ENCODE assay signal across 23 cellular contexts in the genomic region with DNA sequence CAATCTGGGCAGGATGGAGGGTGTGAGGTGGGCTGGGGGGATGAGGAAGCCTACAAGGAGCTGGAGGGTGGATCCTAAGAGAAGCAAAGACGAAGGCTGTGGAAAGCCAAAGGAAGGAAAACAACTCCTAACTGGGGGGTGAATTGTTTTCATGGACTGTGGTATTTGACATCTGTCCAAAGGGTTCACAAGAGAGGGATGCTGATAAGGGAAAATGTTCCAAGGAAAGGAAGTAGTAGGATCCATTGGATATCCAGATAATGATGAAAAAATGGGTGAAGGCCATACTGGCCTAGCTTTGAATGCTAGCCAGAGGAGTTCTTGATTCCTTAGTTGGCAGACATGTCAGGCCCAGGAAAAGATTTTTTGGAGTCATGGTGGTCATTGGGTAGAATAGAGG. TPM values are rescaled to one million over a fixed set of nuclear protein-coding genes. Genes with fewer than 3 reads are reported as not detected.
DNase-seq lines count a peak whose midpoint lies in the region; ATAC-seq, FAIRE-seq and TF ChIP-seq lines count a peak whose summit lies in the region.
"Had no signal": no experiment of that assay in that cellular context is flagged by ENCODE, and none has a peak within 500 bp of the region (broad histone marks: within the 10 kb centered on the region; RNA-seq: fewer than 3 reads in every experiment).

No MANE protein-coding gene starts in this region.

- ATAC-seq in central memory CD8-positive, alpha-beta T cell (replicated peaks; ENCODE audit: extremely low read depth, poor library complexity, severe bottlenecking): no peak
- no peak for ATAC-seq in stimulated activated effector memory CD8-positive, alpha-beta T cell treated with anti-CD3 and anti-CD28 coated beads, Interleukin-12 subunit alpha, Interleukin-12 subunit beta, amount 100 ng/mL, for 72 hours
- ATAC-seq in GM19455 (IDR thresholded peaks at IDR 0.05; ENCODE audit: unreplicated experiment) (no peak), HG03457 (IDR thresholded peaks at IDR 0.05; ENCODE audit: unreplicated experiment) (no peak)
- ATAC-seq: A549 had no signal

- no peaks in the 10 kb centered on the region for H3K27me3 ChIP-seq in endothelial cell of umbilical vein (ENCODE audit: control insufficient read depth in 2 of 2, insufficient read depth in 2 of 2, low read length in 2 of 2)

- H2AFZ ChIP-seq in endothelial cell of umbilical vein (ENCODE audit: low read depth, low read length): no peak overlapping the region
- H2AFZ ChIP-seq: GM23248 had no signal

- CTCF ChIA-PET in endothelial cell of umbilical vein (lab: Charles Lee): interaction anchor here (1.1 to 10.8 kb wide), 5 partner anchors 9 to 352 kb away, joined by 4 to 84 read pairs (median 6); a partner anchor contains a TSS

- no peaks in the 10 kb centered on the region for H3K9me3 Mint-ChIP-seq in central memory CD8-positive, alpha-beta T cell
- peaks cover 4% of the 10 kb centered on the region for H3K9me3 Mint-ChIP-seq in stimulated activated effector memory CD8-positive, alpha-beta T cell treated with anti-CD3 and anti-CD28 coated beads, Interleukin-12 subunit alpha, Interleukin-12 subunit beta, amount 100 ng/mL, for 72 hours
- H3K9me3 Mint-ChIP-seq: CD4-positive, alpha-beta T cell had no signal

- H4K20me1 ChIP-seq in endothelial cell of umbilical vein (replicated peaks; ENCODE audit: control insufficient read depth, extremely low read depth, insufficient read depth, low read length): no peaks in the 10 kb centered on the region

- no peaks in the 10 kb centered on the region for H3K9me1 ChIP-seq in endothelial cell of umbilical vein (replicated peaks; ENCODE audit: control insufficient read depth, extremely low read depth, insufficient read depth, low read length)

- TF ChIP-seq CTCF in endothelial cell of umbilical vein (IDR thresholded peaks at IDR 0.05; ENCODE audit: extremely low read depth in 1 of 2, insufficient read depth in 1 of 2, low read depth in 1 of 2, low read length in 2 of 2): no peak

- DNase-seq in activated CD8-positive, alpha-beta memory T cell treated with anti-CD3 and anti-CD28 coated beads for 24 hours: peak; percentile 4
- DNase-seq in activated CD8-positive, alpha-beta memory T cell treated with anti-CD3 and anti-CD28 coated beads, Interleukin-2, amount 50 U/mL, for 4 hours: no peak
- DNase-seq in central memory CD8-positive, alpha-beta T cell (ENCODE audit: low spot score in 2 of 2): no peak
- DNase-seq in endothelial cell of umbilical vein (ENCODE audit: low read depth, low spot score): peak; percentile 95
- no peak for DNase-seq in stimulated activated effector memory CD8-positive, alpha-beta T cell treated with anti-CD3 and anti-CD28 coated beads, Interleukin-12 subunit alpha, Interleukin-12 subunit beta, amount 100 ng/mL, for 72 hours (ENCODE audit: low spot score in 2 of 2)
- DNase-seq: AML-193; Caco-2; CD4-positive, alpha-beta T cell; GM23248 had no signal

- no peak overlapping the region for H3K27ac ChIP-seq in endothelial cell of umbilical vein (ENCODE audit: insufficient read depth, low read depth, low read length)
- H3K27ac ChIP-seq: 22Rv1, A549, C4-2B, GM23248, HL-60 had no signal

- BruUV-seq in endothelial cell of umbilical vein (replicated peaks; lab: Mats Ljungman, UMichigan): no TSS peak

- H3K4me3 ChIP-seq in endothelial cell of umbilical vein (replicated peaks in 1 of 3; ENCODE audit: insufficient read depth in 1 of 3, low read depth in 1 of 3, low read length in 3 of 3): no peak overlapping the region
- H3K4me3 ChIP-seq: A549, GM23248, HAP-1 had no signal

- intact Hi-C loops in endothelial cell of umbilical vein (cut with micrococcal nuclease): loop anchor here (5.0 to 10.0 kb wide), 2 partner anchors 67 to 469 kb away; a partner anchor contains a TSS

- no peaks in the 10 kb centered on the region for H3K36me3 ChIP-seq in endothelial cell of umbilical vein (ENCODE audit: control insufficient read depth in 2 of 2, extremely low read depth in 1 of 2, insufficient read depth in 2 of 2, low read length in 2 of 2)
- H3K36me3 ChIP-seq: HAP-1 had no signal

- peak; percentile 75 for FAIRE-seq in endothelial cell of umbilical vein (lab: Jason Lieb, UNC)
- FAIRE-seq: A549, D721Med, G401.6, GM12891, GM19239, HTR-8/SVneo had no signal

- H3K9ac ChIP-seq in endothelial cell of umbilical vein (replicated peaks; ENCODE audit: extremely low read depth, insufficient read depth, low read length): no peak overlapping the region
- H3K9ac ChIP-seq: GM23248 had no signal

- H3K27me3 Mint-ChIP-seq in central memory CD8-positive, alpha-beta T cell: no peaks in the 10 kb centered on the region
- H3K27me3 Mint-ChIP-seq: CD4-positive, alpha-beta T cell had no signal

- no peaks in the 10 kb centered on the region for H3K79me2 ChIP-seq in endothelial cell of umbilical vein (ENCODE audit: control insufficient read depth, insufficient read depth, low read length)

- peak overlapping the region; percentile 21 for H3K4me2 ChIP-seq in endothelial cell of umbilical vein (ENCODE audit: insufficient read depth, low read length)
- H3K4me2 ChIP-seq: A549 had no signal

- H3K27ac Mint-ChIP-seq in central memory CD8-positive, alpha-beta T cell (ENCODE audit: low read depth): peak overlapping the region; percentile 23
- H3K27ac Mint-ChIP-seq in stimulated activated effector memory CD8-positive, alpha-beta T cell treated with anti-CD3 and anti-CD28 coated beads, Interleukin-12 subunit alpha, Interleukin-12 subunit beta, amount 100 ng/mL, for 72 hours: peak overlapping the region; percentile 13
- H3K27ac Mint-ChIP-seq: CD4-positive, alpha-beta T cell had no signal

- peaks cover 14% of the 10 kb centered on the region for H3K4me1 ChIP-seq in endothelial cell of umbilical vein (ENCODE audit: control insufficient read depth, extremely low read depth, insufficient read depth, low read length)
- H3K4me1 ChIP-seq: A549, Caco-2, HAP-1 had no signal

- peak; percentile 40 for TF ChIP-seq POLR2A in endothelial cell of umbilical vein (IDR thresholded peaks at IDR 0.05; ENCODE audit: low read depth, low read length)

- no peak overlapping the region for H3K4me3 Mint-ChIP-seq in central memory CD8-positive, alpha-beta T cell
- no peak overlapping the region for H3K4me3 Mint-ChIP-seq in stimulated activated effector memory CD8-positive, alpha-beta T cell treated with anti-CD3 and anti-CD28 coated beads, Interleukin-12 subunit alpha, Interleukin-12 subunit beta, amount 100 ng/mL, for 72 hours
- H3K4me3 Mint-ChIP-seq: CD4-positive, alpha-beta T cell had no signal

- POLR2A ChIA-PET in endothelial cell of umbilical vein (lab: Charles Lee): no interaction called here

- dilution Hi-C loops in endothelial cell of umbilical vein (cut with MboI; ENCODE audit: extremely low pct_ligation_motif_present, low sequenced_read_pairs): no loop called here

- peaks cover 56% of the 10 kb centered on the region for H3K36me3 Mint-ChIP-seq in central memory CD8-positive, alpha-beta T cell (ENCODE audit: insufficient read depth)
- H3K36me3 Mint-ChIP-seq in stimulated activated effector memory CD8-positive, alpha-beta T cell treated with anti-CD3 and anti-CD28 coated beads, Interleukin-12 subunit alpha, Interleukin-12 subunit beta, amount 100 ng/mL, for 72 hours: peaks cover 89% of the 10 kb centered on the region

- no peaks in the 10 kb centered on the region for H3K9me3 ChIP-seq in endothelial cell of umbilical vein (replicated peaks; ENCODE audit: control insufficient read depth, insufficient read depth, low read length)
- H3K9me3 ChIP-seq: A549, Caco-2, HAP-1 had no signal

- H3K4me1 Mint-ChIP-seq in central memory CD8-positive, alpha-beta T cell: no peaks in the 10 kb centered on the region
- no peaks in the 10 kb centered on the region for H3K4me1 Mint-ChIP-seq in stimulated activated effector memory CD8-positive, alpha-beta T cell treated with anti-CD3 and anti-CD28 coated beads, Interleukin-12 subunit alpha, Interleukin-12 subunit beta, amount 100 ng/mL, for 72 hours

TF ChIP-seq in endothelial cell of umbilical vein, 7 proteins besides CTCF, POLR2A, EP300 and RAD21:
- TF ChIP-seq FOS (IDR thresholded peaks at IDR 0.05; ENCODE audit: borderline replicate concordance, insufficient read depth, low read length) (no peak), POLR2AphosphoS5 (IDR thresholded peaks at IDR 0.05; ENCODE audit: insufficient read depth, low read depth, low read length) (peak; percentile 28), MYC (IDR thresholded peaks at IDR 0.05; ENCODE audit: low read depth, low read length) (no peak), JUN (IDR thresholded peaks at IDR 0.05; ENCODE audit: borderline replicate concordance, insufficient read depth, insufficient read length, low read depth) (no peak), GATA2 (IDR thresholded peaks at IDR 0.05; ENCODE audit: insufficient read depth, insufficient read length, low read depth, low read length) (peak; percentile 86), EZH2 (IDR thresholded peaks at IDR 0.05; ENCODE audit: borderline replicate concordance, low read depth, low read length, severe bottlenecking) (no peak)
- TF ChIP-seq, protein P1, sequence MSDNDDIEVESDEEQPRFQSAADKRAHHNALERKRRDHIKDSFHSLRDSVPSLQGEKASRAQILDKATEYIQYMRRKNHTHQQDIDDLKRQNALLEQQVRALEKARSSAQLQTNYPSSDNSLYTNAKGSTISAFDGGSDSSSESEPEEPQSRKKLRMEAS (IDR thresholded peaks at IDR 0.05; ENCODE audit: insufficient read depth, insufficient read length): no peak

RNA-seq across cellular contexts. Expression of a gene that starts 51.8 kb away (rescaled TPM):
- not detected in 2 replicates for total RNA-seq in endothelial cell of umbilical vein
- not detected in 2 replicates for polyA plus RNA-seq in endothelial cell of umbilical vein
- polyA plus RNA-seq in endothelial cell of umbilical vein (2011; cell fraction: cytosol; rRNA removed): not detected in 2 replicates
- polyA plus RNA-seq in endothelial cell of umbilical vein (2011; cell fraction: nucleus; rRNA removed): not detected in 2 replicates
- polyA plus RNA-seq in endothelial cell of umbilical vein (2012): not detected in 2 replicates
- not detected in 2 replicates for polyA minus RNA-seq in endothelial cell of umbilical vein
- not detected for polyA minus RNA-seq in endothelial cell of umbilical vein (2011; cell fraction: cytosol; rRNA and poly(A)+ RNA removed)
- not detected in 2 replicates for polyA minus RNA-seq in endothelial cell of umbilical vein (2011; cell fraction: nucleus; rRNA and poly(A)+ RNA removed)
- total RNA-seq: GM23248, H4 had no signal
- polyA plus RNA-seq: A549, BJ, GM23248 had no signal

Comparison
In these comparisons a context has a peak if more than half of its experiments do, and no peak if none do; other contexts are left out.
1. DNase-seq: peak in activated CD8-positive, alpha-beta memory T cell treated with anti-CD3 and anti-CD28 coated beads for 24 hours (single experiment) and endothelial cell of umbilical vein (single experiment); none in activated CD8-positive, alpha-beta memory T cell treated with anti-CD3 and anti-CD28 coated beads, Interleukin-2, amount 50 U/mL, for 4 hours (single experiment), central memory CD8-positive, alpha-beta T cell (0 of 2) and stimulated activated effector memory CD8-positive, alpha-beta T cell treated with anti-CD3 and anti-CD28 coated beads, Interleukin-12 subunit alpha, Interleukin-12 subunit beta, amount 100 ng/mL, for 72 hours (0 of 2).